26 cellular contexts compared by ENCODE assay signal in genomic region chr14:77903233-77903632, GRCh38.
A peak's percentile ranks its signal among the peaks of the same experiment; 100 is the strongest.
DNase-seq lines count a peak whose midpoint lies in the region; ATAC-seq and TF ChIP-seq lines count a peak whose summit lies in the region.
"Had no signal": no experiment of that assay in that cellular context is flagged by ENCODE, and none has a peak within 500 bp of the region (broad histone marks: within the 10 kb centered on the region; RNA-seq: fewer than 3 reads in every experiment).

No MANE protein-coding gene starts in this region.

- H3K9me3 ChIP-seq in WERI-Rb-1 (ENCODE audit: severe bottlenecking) (peaks cover 3% of the 10 kb centered on the region), transverse colon (no peaks in the 10 kb centered on the region), adrenal gland (replicated peaks in 1 of 3) (no peaks in the 10 kb centered on the region)
- H3K9me3 ChIP-seq: Caco-2, neutrophil, upper lobe of left lung had no signal

- intact Hi-C loops in transverse colon (cut with DNase I; ENCODE audit: low total_unique reads) (no loop called here), adrenal gland (cut with DNase I) (no loop called here)

- no peak for TF ChIP-seq CTCF in WERI-Rb-1 (IDR thresholded peaks at IDR 0.05; ENCODE audit: low read depth, low read length)
- no peak for TF ChIP-seq CTCF in nephron (IDR thresholded peaks at IDR 0.05; ENCODE audit: unreplicated experiment in 3 of 3)
- no peak for TF ChIP-seq CTCF in transverse colon (IDR thresholded peaks at IDR 0.05)
- no peak for TF ChIP-seq CTCF in adrenal gland (IDR thresholded peaks at IDR 0.05)

- H3K4me3 ChIP-seq in WERI-Rb-1 (ENCODE audit: low read depth, low read length) = no peak overlapping the region
- H3K4me3 ChIP-seq in transverse colon = no peak overlapping the region
- no peak overlapping the region for H3K4me3 ChIP-seq in adrenal gland
- H3K4me3 ChIP-seq: BLaER1 treated with 17β-estradiol and CSF1 and Interleukin-3, amounts not matched to agents 10 nM and 100 nM; upper lobe of left lung had no signal

- in situ Hi-C loops in transverse colon (cut with MboI; ENCODE audit: low pct_ligation_motif_present in 1 of 4, low pct_unique_long_range_greater_than_20kb in 1 of 4, low sequenced_read_pairs in 3 of 4) = no loop called here

- no peaks in the 10 kb centered on the region for H3K9me3 Mint-ChIP-seq in nephron
- H3K9me3 Mint-ChIP-seq: activated CD4-positive, alpha-beta T cell treated with anti-CD3 and anti-CD28 coated beads, Interleukin-2, amount 10 ng/mL, durations not matched to agents 24 days and 14 days; central memory CD8-positive, alpha-beta T cell had no signal

- H3K27me3 ChIP-seq in WERI-Rb-1 (ENCODE audit: insufficient read depth, low read depth, severe bottlenecking) (no peaks in the 10 kb centered on the region), transverse colon (no peaks in the 10 kb centered on the region), adrenal gland (no peaks in the 10 kb centered on the region)
- H3K27me3 ChIP-seq: BLaER1 treated with 17β-estradiol and CSF1 and Interleukin-3, amounts not matched to agents 10 nM and 100 nM; neutrophil; upper lobe of left lung had no signal

- H3K36me3 ChIP-seq in WERI-Rb-1 = no peaks in the 10 kb centered on the region
- no peaks in the 10 kb centered on the region for H3K36me3 ChIP-seq in transverse colon
- H3K36me3 ChIP-seq in adrenal gland (replicated peaks in 1 of 2) = no peaks in the 10 kb centered on the region
- H3K36me3 ChIP-seq: neutrophil, upper lobe of left lung had no signal

- DNase-seq in DMS 273 (lab: John Stamatoyannopoulos, UW; ENCODE audit: unreplicated experiment) = peak; percentile 17
- DNase-seq in DMS 273 treated with DMSO at 0.1 percent for 48 hours (lab: John Stamatoyannopoulos, UW) = no peak
- peak; percentile 38 for DNase-seq in GM04504 (ENCODE audit: low read depth)
- DNase-seq in WERI-Rb-1 = peak; percentile 88
- DNase-seq in transverse colon = no peak
- DNase-seq in adrenal gland = no peak
- DNase-seq: activated CD4-positive, alpha-beta T cell treated with anti-CD3 and anti-CD28 coated beads, Interleukin-2, amount 10 ng/mL, durations not matched to agents 24 days and 14 days; activated naive CD4-positive, alpha-beta T cell treated with Interleukin-2 at 50 U/mL for 16 hours; activated T-cell treated with anti-CD3 and anti-CD28 coated beads, Interleukin-2, amount 50 U/mL, for 4 hours; anterior cingulate cortex; Caco-2; dermis blood vessel endothelial cell; glutamatergic neuron; mammary epithelial cell; MM.1S; NCI-H1436 treated with DMSO at 0.1 percent for 48 hours; NCI-H2171; RPMI8226; upper lobe of left lung had no signal

- H3K36me3 Mint-ChIP-seq in nephron (ENCODE audit: low read depth) = peaks cover 9% of the 10 kb centered on the region

- H3K4me3 Mint-ChIP-seq in nephron = no peak overlapping the region
- H3K4me3 Mint-ChIP-seq: activated CD4-positive, alpha-beta T cell treated with anti-CD3 and anti-CD28 coated beads, Interleukin-2, amount 10 ng/mL, durations not matched to agents 24 days and 14 days; activated T-cell treated with anti-CD3 and anti-CD28 coated beads, Interleukin-2, amount 50 U/mL, for 4 hours; central memory CD8-positive, alpha-beta T cell had no signal

- H3K4me1 Mint-ChIP-seq in nephron = peaks cover 8% of the 10 kb centered on the region
- H3K4me1 Mint-ChIP-seq: activated CD4-positive, alpha-beta T cell treated with anti-CD3 and anti-CD28 coated beads, Interleukin-2, amount 10 ng/mL, durations not matched to agents 24 days and 14 days; central memory CD8-positive, alpha-beta T cell had no signal

- H3K27ac ChIP-seq in WERI-Rb-1 (peak overlapping the region; percentile 79), transverse colon (no peak overlapping the region), adrenal gland (no peak overlapping the region)
- H3K27ac ChIP-seq: 22Rv1; BLaER1 treated with 17β-estradiol and CSF1 and Interleukin-3, amounts not matched to agents 10 nM and 100 nM; neutrophil; upper lobe of left lung; VCaP had no signal

- H3K27me3 Mint-ChIP-seq in nephron (ENCODE audit: low read depth) = no peaks in the 10 kb centered on the region
- H3K27me3 Mint-ChIP-seq: activated CD4-positive, alpha-beta T cell treated with anti-CD3 and anti-CD28 coated beads, Interleukin-2, amount 10 ng/mL, durations not matched to agents 24 days and 14 days; central memory CD8-positive, alpha-beta T cell had no signal

- H3K4me1 ChIP-seq in transverse colon = no peaks in the 10 kb centered on the region
- H3K4me1 ChIP-seq in adrenal gland (replicated peaks in 1 of 2) = no peaks in the 10 kb centered on the region
- H3K4me1 ChIP-seq: Caco-2, upper lobe of left lung had no signal

- TF ChIP-seq POLR2A in transverse colon (IDR thresholded peaks at IDR 0.05) (no peak), adrenal gland (IDR thresholded peaks at IDR 0.05) (no peak)

- H3K27ac Mint-ChIP-seq in nephron = peak overlapping the region in 2 of 3 experiments; percentile 40 to 57
- H3K27ac Mint-ChIP-seq: activated CD4-positive, alpha-beta T cell treated with anti-CD3 and anti-CD28 coated beads, Interleukin-2, amount 10 ng/mL, durations not matched to agents 24 days and 14 days had no signal

- TF ChIP-seq EP300 in transverse colon (IDR thresholded peaks at IDR 0.05; ENCODE audit: low read depth) = no peak

- WGBS in transverse colon (ENCODE audit: low coverage in 1 of 2), 2 donors = 84 to 100% methylated on average over 1 to 6 of the region's 6 CpGs
- 82 to 92% (median 85%) methylated on average over 6 of the region's 6 CpGs for WGBS in adrenal gland, 4 donors

- no peak for ATAC-seq in GM21528 (IDR thresholded peaks at IDR 0.05; ENCODE audit: low FRiP score, unreplicated experiment)
- ATAC-seq: activated T-cell treated with anti-CD3 and anti-CD28 coated beads, Interleukin-2, amount 50 U/mL, for 4 hours had no signal

Comparison
In these comparisons a context has a peak if more than half of its experiments do, and no peak if none do; other contexts are left out.
1. DNase-seq: peak in DMS 273 (single experiment), GM04504 (single experiment) and WERI-Rb-1 (single experiment); none in DMS 273 treated with DMSO at 0.1 percent for 48 hours (single experiment), transverse colon (single experiment) and adrenal gland (0 of 7).